Comparison of ENCODE assay signal across 17 cellular contexts in genomic region chr10:117413928-117414618, GRCh38. TPM values are rescaled to one million over a fixed set of nuclear protein-coding genes. Genes with fewer than 3 reads are reported as not detected.
DNase-seq lines count a peak whose midpoint lies in the region; ATAC-seq, FAIRE-seq and TF ChIP-seq lines count a peak whose summit lies in the region.
"Had no signal": no experiment of that assay in that cellular context is flagged by ENCODE, and none has a peak within 500 bp of the region (broad histone marks: within the 10 kb centered on the region; RNA-seq: fewer than 3 reads in every experiment).

No MANE protein-coding gene starts in this region.

- FAIRE-seq in K562 (lab: Jason Lieb, UNC) = no peak
- FAIRE-seq: G401.6 had no signal

- TF ChIP-seq EP300 in K562 (IDR thresholded peaks at IDR 0.05; ENCODE audit: low read length) = no peak

- no peaks in the 10 kb centered on the region for H4K20me1 ChIP-seq in Karpas-422 (ENCODE audit: insufficient read depth, low read depth, low read length)
- no peaks in the 10 kb centered on the region for H4K20me1 ChIP-seq in K562 (replicated peaks; ENCODE audit: control insufficient read depth, insufficient read depth, low read length)
- H4K20me1 ChIP-seq: BLaER1 treated with 17β-estradiol and CSF1 and Interleukin-3, amounts not matched to agents 10 nM and 100 nM had no signal

- DNase-seq in Karpas-422 (no peak), K562 (ENCODE audit: extremely low read depth in 1 of 4, low spot score in 3 of 4) (peak in 1 of 4 experiments; percentile 38), left lobe of liver (ENCODE audit: low spot score) (peak; percentile 70), NCI-H345 treated with DMSO at 0.1 percent for 48 hours (lab: John Stamatoyannopoulos, UW; ENCODE audit: unreplicated experiment) (no peak), hepatic stellate cell (ENCODE audit: low spot score) (no peak), NCI-H1048 (lab: John Stamatoyannopoulos, UW) (no peak)
- DNase-seq in activated CD4-positive, alpha-beta T cell treated with anti-CD3 and anti-CD28 coated beads, Interleukin-2, amount 50 U/mL, for 1 hour = no peak
- DNase-seq: activated CD8-positive, alpha-beta T cell treated with anti-CD3 and anti-CD28 coated beads, Interleukin-2, amount 10 ng/mL, durations not matched to agents 7 days and 5 days; activated gamma-delta T cell treated with Interleukin-2 at 50 U/mL for 16 hours; body of pancreas; left colon; NCI-H510A treated with DMSO at 0.1 percent for 48 hours; psoas muscle; SHP77 had no signal

- intact Hi-C loops in K562 (cut with micrococcal nuclease) = no loop called here

- CTCF ChIA-PET in K562 (lab: Yijun Ruan, JAX; ENCODE audit: low intra/inter-chr PET ratio) = no interaction called here

- H3K4me1 ChIP-seq in Karpas-422 (ENCODE audit: low read length) (peaks cover 94% of the 10 kb centered on the region), K562 (replicated peaks in 1 of 2; ENCODE audit: control insufficient read depth in 2 of 2, insufficient read depth in 2 of 2, low read length in 2 of 2) (peaks cover 24 to 53% of the 10 kb centered on the region in 2 experiments; a peak in 4 of 5 replicates)
- H3K4me1 ChIP-seq: body of pancreas, psoas muscle had no signal

- BruUV-seq in K562 (replicated peaks; lab: Mats Ljungman, UMichigan) = no TSS peak

- H3K27ac ChIP-seq in C4-2B (peak overlapping the region; percentile 30; the same call in 1 of the 2 replicates), Karpas-422 (ENCODE audit: low read length) (peak overlapping the region; percentile 8; the same call in 1 of the 2 replicates), K562 (ENCODE audit: extremely low read depth, low read depth, low read length) (no peak overlapping the region)
- H3K27ac ChIP-seq: BLaER1 treated with 17β-estradiol and CSF1 and Interleukin-3, amounts not matched to agents 10 nM and 100 nM; body of pancreas; psoas muscle had no signal

- H3K36me3 ChIP-seq in Karpas-422 (ENCODE audit: insufficient read depth, low read length) (no peaks in the 10 kb centered on the region), K562 (ENCODE audit: control insufficient read depth, insufficient read depth, low read length) (no peaks in the 10 kb centered on the region)
- H3K36me3 ChIP-seq: BLaER1 treated with 17β-estradiol and CSF1 and Interleukin-3, amounts not matched to agents 10 nM and 100 nM had no signal

- H3K79me2 ChIP-seq in Karpas-422 (ENCODE audit: low read length) (no peaks in the 10 kb centered on the region), K562 (ENCODE audit: control insufficient read depth, insufficient read depth, low read length) (0 out of 3 replicates have a peak, but pooled peaks cover 5% of the 10 kb centered on the region)

- TF ChIP-seq CTCF in C4-2B (conservative IDR thresholded peaks at IDR 0.05) (no peak), K562 (IDR thresholded peaks at IDR 0.05 in 2 of 3, conservative IDR thresholded peaks at IDR 0.05 in 1 of 3; ENCODE audit: insufficient read depth in 2 of 3, low read depth in 1 of 3, low read length in 3 of 3) (no peak)

- ATAC-seq in K562 = no peak
- peak; percentile 88 for ATAC-seq in left lobe of liver
- ATAC-seq: activated CD8-positive, alpha-beta T cell treated with anti-CD3 and anti-CD28 coated beads, Interleukin-2, amount 10 ng/mL, durations not matched to agents 7 days and 5 days; body of pancreas; left colon; psoas muscle had no signal

- no peaks in the 10 kb centered on the region for H3K9me2 ChIP-seq in Karpas-422 (replicated peaks; ENCODE audit: insufficient read depth, low read length)

- H3K9me1 ChIP-seq in K562 (ENCODE audit: control insufficient read depth, insufficient read depth, low read length) = no peaks in the 10 kb centered on the region

- no peak for TF ChIP-seq POLR2A in K562 (conservative IDR thresholded peaks at IDR 0.05)

- H3K9me3 ChIP-seq in Karpas-422 (ENCODE audit: low read length) = no peaks in the 10 kb centered on the region
- H3K9me3 ChIP-seq in K562 (replicated peaks; ENCODE audit: control insufficient read depth, insufficient read depth, low read depth, low read length) = no peaks in the 10 kb centered on the region
- H3K9me3 ChIP-seq: BLaER1 treated with 17β-estradiol and CSF1 and Interleukin-3, amounts not matched to agents 10 nM and 100 nM; body of pancreas; psoas muscle had no signal

- no peak for TF ChIP-seq RAD21 in K562 (CRISPR knock-in tag; conservative IDR thresholded peaks at IDR 0.05 in 1 of 2, IDR thresholded peaks at IDR 0.05 in 1 of 2)

- no peak overlapping the region for H3K9ac ChIP-seq in Karpas-422 (ENCODE audit: low read length)
- H3K9ac ChIP-seq in K562 (ENCODE audit: insufficient read depth in 1 of 2, low read depth in 2 of 2, low read length in 2 of 2) = no peak overlapping the region; a peak in 1 of 4 replicates
- H3K9ac ChIP-seq: BLaER1 treated with 17β-estradiol and CSF1 and Interleukin-3, amounts not matched to agents 10 nM and 100 nM had no signal

- 0% methylated on average over 1 of the region's 1 CpG for WGBS in K562 (ENCODE audit: insufficient coverage, low coverage, missing lambda C conversion rate)

- H3K4me2 ChIP-seq in Karpas-422 (ENCODE audit: low read depth, low read length, poor library complexity, severe bottlenecking) (peak overlapping the region; percentile 60), K562 (ENCODE audit: insufficient read depth, low read length) (peak overlapping the region; percentile 9; the same call in 1 of the 2 replicates)
- H3K4me2 ChIP-seq: BLaER1 treated with 17β-estradiol and CSF1 and Interleukin-3, amounts not matched to agents 10 nM and 100 nM had no signal

- POLR2A ChIA-PET in K562 (lab: Yijun Ruan, JAX) = interaction anchor here (0.9 kb wide), 1 partner anchor 72 kb away, joined by 3 read pairs; no protein-coding TSS in a partner anchor

- no peak overlapping the region for H2AFZ ChIP-seq in Karpas-422 (ENCODE audit: low read length)
- peak overlapping the region; percentile 51 for H2AFZ ChIP-seq in K562 (ENCODE audit: low read depth, low read length)

- peak overlapping the region; percentile 30; the same call in 1 of the 2 replicates for H3K4me3 ChIP-seq in Karpas-422 (ENCODE audit: low read length)
- H3K4me3 ChIP-seq in K562 = no peak overlapping the region
- H3K4me3 ChIP-seq: BLaER1 treated with 17β-estradiol and CSF1 and Interleukin-3, amounts not matched to agents 10 nM and 100 nM; body of pancreas; psoas muscle had no signal

- in situ Hi-C loops in K562 (cut with MboI) = no loop called here

- H3K27me3 ChIP-seq in Karpas-422 (ENCODE audit: low read length) = no peaks in the 10 kb centered on the region
- H3K27me3 ChIP-seq in K562 (ENCODE audit: control insufficient read depth in 2 of 2, insufficient read depth in 2 of 2, low read length in 2 of 2) = no peaks in the 10 kb centered on the region
- H3K27me3 ChIP-seq: BLaER1 treated with 17β-estradiol and CSF1 and Interleukin-3, amounts not matched to agents 10 nM and 100 nM; body of pancreas had no signal

TF ChIP-seq in K562, 482 proteins besides CTCF, POLR2A, EP300 and RAD21 (continues in another document):
- TF ChIP-seq BRD9 (IDR thresholded peaks at IDR 0.05; ENCODE audit: low read depth, partially characterized antibody) = no peak
- no peak for TF ChIP-seq DPF2 (IDR thresholded peaks at IDR 0.05)
- no peak for TF ChIP-seq ZBTB9 (CRISPR knock-in tag; IDR thresholded peaks at IDR 0.05)
- TF ChIP-seq HMG20B (CRISPR knock-in tag; IDR thresholded peaks at IDR 0.05) = no peak
- TF ChIP-seq BRF2 (IDR thresholded peaks at IDR 0.05; ENCODE audit: borderline replicate concordance, insufficient read depth, insufficient read length) = no peak
- no peak for TF ChIP-seq ZKSCAN8 (CRISPR knock-in tag; IDR thresholded peaks at IDR 0.05)
- no peak for TF ChIP-seq CC2D1A (IDR thresholded peaks at IDR 0.05)
- no peak for TF ChIP-seq CHD2 (IDR thresholded peaks at IDR 0.05; ENCODE audit: low read depth, low read length)
- peak; percentile 79 for TF ChIP-seq NFIC (IDR thresholded peaks at IDR 0.05)

RNA-seq across cellular contexts. Expression of gene PDZD8, which starts 38.8 kb away (rescaled TPM):
- 7.1 and 15.7 TPM in 2 replicates for total RNA-seq in Karpas-422 (2014; rRNA removed; shearing (Covaris generic); ENCODE audit: low replicate concordance)
- 26.6 and 71.2 TPM in 2 replicates for total RNA-seq in K562 (2011; cell fraction: chromatin; rRNA removed; ENCODE audit: low replicate concordance)
- total RNA-seq in K562 (2011; cell fraction: nucleolus; rRNA removed) = 29.4 and 37.0 TPM in 2 replicates
- 56.0 and 86.6 TPM in 2 replicates for total RNA-seq in K562 (2011; cell fraction: nucleoplasm; rRNA removed)
- total RNA-seq in K562 (2014; rRNA removed) (15.5 and 18.8 TPM in 2 replicates), K562 (2014; rRNA removed; fragmentation: Illumina TruSeq; extraction: Trizol) (53.4 and 60.6 TPM in 2 replicates), K562 (2015; rRNA removed; fragmentation: Illumina TruSeq; extraction: Trizol) (35.0 and 36.8 TPM in 2 replicates), K562 (2021) (46.8 and 49.4 TPM in 2 replicates), left lobe of liver (29.6 TPM)
- polyA plus RNA-seq in K562 (2011; rRNA removed) (32.3 and 41.9 TPM in 2 replicates), K562 (2014; fragmentation: Illumina TruSeq; extraction: Trizol) (45.2 and 52.5 TPM in 2 replicates), K562 (2014; fragmentation: Nextera tagmentation; extraction: Ambion mirVana) (1 to 10 TPM; 5.5 to 5.9 TPM), K562 (2014; rRNA removed) (16.7 and 19.8 TPM in 2 replicates)
- polyA plus RNA-seq in K562 (2011; cell fraction: cytosol; rRNA removed) = 8.0 and 17.4 TPM in 2 replicates
- polyA plus RNA-seq in K562 (2011; cell fraction: nucleus; rRNA removed) = 10.7 and 14.0 TPM in 2 replicates
- 19.7 and 19.8 TPM in 2 replicates for polyA plus RNA-seq in K562 (2012)
- 147 and 155 TPM in 2 replicates for polyA minus RNA-seq in K562 (2011; rRNA and poly(A)+ RNA removed)
- polyA minus RNA-seq in K562 (2011; cell fraction: cytosol; rRNA and poly(A)+ RNA removed) = 51.4 and 65.1 TPM in 2 replicates
- polyA minus RNA-seq in K562 (2011; cell fraction: nucleus; rRNA and poly(A)+ RNA removed) = 16.8 and 31.1 TPM in 2 replicates
